ENCODE assay signal across 23 cellular contexts in the genomic region with DNA sequence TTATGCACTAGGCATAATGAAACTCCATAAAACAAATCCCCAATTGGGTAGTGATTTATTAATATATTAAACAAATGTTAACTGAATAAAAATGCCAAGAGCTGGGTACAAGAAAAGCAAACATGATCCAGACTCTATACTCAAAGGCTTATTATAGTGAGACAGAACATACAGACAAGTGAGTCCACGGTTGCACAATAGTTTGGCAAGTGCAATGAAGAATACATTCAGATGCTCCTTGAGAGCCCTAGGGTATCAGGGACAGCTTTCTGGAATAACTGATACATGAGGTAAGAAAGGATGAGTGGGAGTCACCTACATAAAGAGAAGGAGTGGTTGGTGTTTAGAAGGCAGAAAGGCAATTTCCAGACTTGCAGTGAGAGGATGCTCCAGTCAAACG.
"Had no signal": no experiment of that assay in that cellular context is flagged by ENCODE, and none has a peak within 500 bp of the region (broad histone marks: within the 10 kb centered on the region; RNA-seq: fewer than 3 reads in every experiment).

No MANE protein-coding gene starts in this region.

- DNase-seq: activated CD4-positive, alpha-beta T cell treated with anti-CD3 and anti-CD28 coated beads for 36 hours; activated CD4-positive, alpha-beta T cell treated with anti-CD3 and anti-CD28 coated beads, Interleukin-2, amount 50 U/mL, for 48 hours; activated gamma-delta T cell treated with Interleukin-2 at 50 U/mL for 16 hours; activated naive CD8-positive, alpha-beta T cell treated with anti-CD3 and anti-CD28 coated beads, Interleukin-2, amount 10 ng/mL, durations not matched to agents 7 days and 5 days; activated T-cell treated with anti-CD3 and anti-CD28 coated beads for 4 hours; anterior cingulate cortex; colonic mucosa; endodermal cell; heart left ventricle; mesendoderm; naive thymus-derived CD8-positive, alpha-beta T cell; stimulated activated CD4-positive, alpha-beta T cell treated with anti-CD3 and anti-CD28 coated beads, Interleukin-4, amount 100 ng/mL, for 4 hours; stimulated activated naive B cell treated with anti-CD40 and anti-IgM and Interleukin-4, amounts not matched to agents 10 μg/mL and 1 μg/mL and 100 μg/mL, for 72 hours; T-helper 17 cell; thyroid gland; WERI-Rb-1 had no signal

- H3K9ac ChIP-seq: parathyroid adenoma had no signal

- H3K9me3 Mint-ChIP-seq: endodermal cell had no signal

- H3K27ac ChIP-seq: colonic mucosa, gastroesophageal sphincter, heart left ventricle, neutrophil, parathyroid adenoma, WERI-Rb-1 had no signal

- H3K4me1 ChIP-seq: colonic mucosa, parathyroid adenoma had no signal

- ATAC-seq: gastroesophageal sphincter; naive thymus-derived CD8-positive, alpha-beta T cell; sciatic nerve; T-helper 17 cell had no signal

- H2AFZ ChIP-seq: parathyroid adenoma had no signal

- H3K9me3 ChIP-seq: colonic mucosa, gastroesophageal sphincter, neutrophil, thyroid gland had no signal

- H3K27me3 Mint-ChIP-seq: activated CD4-positive, alpha-beta T cell treated with anti-CD3 and anti-CD28 coated beads for 36 hours; activated naive CD8-positive, alpha-beta T cell treated with anti-CD3 and anti-CD28 coated beads, Interleukin-2, amount 10 ng/mL, durations not matched to agents 7 days and 5 days; brain; central memory CD8-positive, alpha-beta T cell; naive thymus-derived CD8-positive, alpha-beta T cell; stimulated activated naive B cell treated with anti-CD40 and anti-IgM and Interleukin-4, amounts not matched to agents 10 μg/mL and 1 μg/mL and 100 μg/mL, for 72 hours; T-helper 17 cell had no signal

- H3K36me3 Mint-ChIP-seq: brain had no signal

- H3K4me1 Mint-ChIP-seq: T-helper 17 cell had no signal

- H3K27me3 ChIP-seq: colonic mucosa, gastroesophageal sphincter, heart left ventricle, neutrophil, thyroid gland had no signal

- H3K79me2 ChIP-seq: parathyroid adenoma had no signal

- H3K27ac Mint-ChIP-seq: activated CD4-positive, alpha-beta T cell treated with anti-CD3 and anti-CD28 coated beads for 36 hours; activated naive CD8-positive, alpha-beta T cell treated with anti-CD3 and anti-CD28 coated beads, Interleukin-2, amount 10 ng/mL, durations not matched to agents 7 days and 5 days; activated T-helper 1 cell treated with anti-CD3 and anti-CD28 coated beads, Interleukin-12 subunit alpha, Interleukin-12 subunit beta, Interleukin-2, Interleukin-4 antibody, amounts not matched to agents 30 ng/mL and 10 ng/mL and 1 ng/mL, durations not matched to agents 14 hours and 24 hours and 36 hours; brain; endodermal cell; stimulated activated naive B cell treated with anti-CD40 and anti-IgM and Interleukin-4, amounts not matched to agents 10 μg/mL and 1 μg/mL and 100 μg/mL, for 72 hours; T-helper 17 cell had no signal

- H3K4me3 Mint-ChIP-seq: activated CD4-positive, alpha-beta T cell treated with anti-CD3 and anti-CD28 coated beads for 36 hours; activated naive CD8-positive, alpha-beta T cell treated with anti-CD3 and anti-CD28 coated beads, Interleukin-2, amount 10 ng/mL, durations not matched to agents 7 days and 5 days; activated T-helper 1 cell treated with anti-CD3 and anti-CD28 coated beads, Interleukin-12 subunit alpha, Interleukin-12 subunit beta, Interleukin-2, Interleukin-4 antibody, amounts not matched to agents 30 ng/mL and 10 ng/mL and 1 ng/mL, durations not matched to agents 14 hours and 24 hours and 36 hours; brain; central memory CD8-positive, alpha-beta T cell; endodermal cell; naive thymus-derived CD8-positive, alpha-beta T cell; stimulated activated naive B cell treated with anti-CD40 and anti-IgM and Interleukin-4, amounts not matched to agents 10 μg/mL and 1 μg/mL and 100 μg/mL, for 72 hours; T-helper 17 cell had no signal

- H3K36me3 ChIP-seq: colonic mucosa, gastroesophageal sphincter, heart left ventricle, neutrophil, thyroid gland, WERI-Rb-1 had no signal

- H3K4me3 ChIP-seq: colonic mucosa, gastroesophageal sphincter, heart left ventricle, thyroid gland had no signal
